Comparison of ENCODE assay signal across 9 cellular contexts in the genomic region with DNA sequence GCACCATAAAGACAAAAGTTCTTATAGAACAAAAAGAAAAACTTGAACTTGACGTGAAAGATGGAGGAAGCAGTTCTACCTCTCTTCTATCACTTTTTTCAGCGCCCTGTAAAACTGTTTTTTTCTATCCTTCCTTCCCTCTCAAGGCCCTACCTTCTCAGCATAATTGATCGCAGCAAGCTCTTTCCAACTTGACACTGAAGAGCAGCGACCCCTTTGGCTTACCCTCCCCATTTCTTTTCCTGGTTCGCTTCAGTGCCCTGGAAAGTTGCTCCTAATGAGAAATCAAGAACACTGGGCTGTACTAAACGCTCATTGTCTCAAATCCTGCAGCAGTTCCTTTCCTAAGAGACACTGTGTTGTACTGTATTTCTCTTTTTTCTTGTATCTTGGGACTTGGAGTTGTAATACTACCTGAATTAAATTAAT.
DNase-seq lines count a peak whose midpoint lies in the region; ATAC-seq and TF ChIP-seq lines count a peak whose summit lies in the region.
"Had no signal": no experiment of that assay in that cellular context is flagged by ENCODE, and none has a peak within 500 bp of the region (broad histone marks: within the 10 kb centered on the region; RNA-seq: fewer than 3 reads in every experiment).

No MANE protein-coding gene starts in this region.

- H3K27me3 ChIP-seq in effector memory CD4-positive, alpha-beta T cell (replicated peaks; ENCODE audit: control insufficient read depth, insufficient read depth, low read length, poor library complexity, severe bottlenecking): peaks cover 9% of the 10 kb centered on the region
- peaks cover 81% of the 10 kb centered on the region for H3K27me3 ChIP-seq in foreskin keratinocyte

- DNase-seq in Jurkat, Clone E6-1 (ENCODE audit: low read depth, low spot score): no peak
- DNase-seq in effector memory CD4-positive, alpha-beta T cell: no peak
- no peak for DNase-seq in neural crest cell (ENCODE audit: low read depth, low spot score)
- no peak for DNase-seq in left lobe of liver (ENCODE audit: low spot score)
- no peak for DNase-seq in stimulated activated CD4-positive, alpha-beta T cell treated with anti-CD3 and anti-CD28 coated beads, Interleukin-2, amount 100 ng/mL, for 48 hours
- DNase-seq in foreskin keratinocyte: no peak
- no peak for DNase-seq in NK-92 (lab: John Stamatoyannopoulos, UW; ENCODE audit: unreplicated experiment)
- DNase-seq: NCI-H1930 had no signal

- no peak overlapping the region for H3K27ac Mint-ChIP-seq in neural crest cell (ENCODE audit: unreplicated experiment)

- peaks cover 32% of the 10 kb centered on the region for H3K4me1 Mint-ChIP-seq in neural crest cell

- ATAC-seq in left lobe of liver (no peak), foreskin keratinocyte (no peak)

- no peaks in the 10 kb centered on the region for H3K9me3 Mint-ChIP-seq in neural crest cell

- no peaks in the 10 kb centered on the region for H3K9me3 ChIP-seq in effector memory CD4-positive, alpha-beta T cell (ENCODE audit: control insufficient read depth, low read length)

- TF ChIP-seq CTCF in C4-2B (conservative IDR thresholded peaks at IDR 0.05) (no peak), neural crest cell (conservative IDR thresholded peaks at IDR 0.05) (peak; percentile 29), foreskin keratinocyte (conservative IDR thresholded peaks at IDR 0.05) (no peak)

- H3K27ac ChIP-seq in C4-2B (peak overlapping the region; percentile 82), foreskin keratinocyte (no peak overlapping the region)
- H3K27ac ChIP-seq in effector memory CD4-positive, alpha-beta T cell (ENCODE audit: insufficient read depth, low read length, poor library complexity, severe bottlenecking): no peak overlapping the region

- H3K36me3 Mint-ChIP-seq in neural crest cell (ENCODE audit: low read depth): no peaks in the 10 kb centered on the region

- H3K27me3 Mint-ChIP-seq in neural crest cell (ENCODE audit: low read depth): peaks cover 56% of the 10 kb centered on the region

- peak overlapping the region; percentile 74 for H3K4me3 ChIP-seq in Jurkat, Clone E6-1 (ENCODE audit: low read length)
- peak overlapping the region; percentile 59 for H3K4me3 ChIP-seq in effector memory CD4-positive, alpha-beta T cell (ENCODE audit: insufficient read depth, low read depth, low read length, poor library complexity, severe bottlenecking)

- peaks cover 11% of the 10 kb centered on the region for H3K4me1 ChIP-seq in effector memory CD4-positive, alpha-beta T cell (ENCODE audit: control insufficient read depth, insufficient read depth, low read length, poor library complexity, severe bottlenecking)
- H3K4me1 ChIP-seq in foreskin keratinocyte: no peaks in the 10 kb centered on the region

- peak overlapping the region; percentile 90 for H3K4me3 Mint-ChIP-seq in neural crest cell

- H3K36me3 ChIP-seq in effector memory CD4-positive, alpha-beta T cell (ENCODE audit: control insufficient read depth, insufficient read depth, low read length): no peaks in the 10 kb centered on the region
